Comparison of ENCODE assay signal across 24 cellular contexts in genomic region chr4:1487106-1487505, GRCh38.
A peak's percentile ranks its signal among the peaks of the same experiment; 100 is the strongest.
DNase-seq lines count a peak whose midpoint lies in the region; ATAC-seq, FAIRE-seq and TF ChIP-seq lines count a peak whose summit lies in the region.
"Had no signal": no experiment of that assay in that cellular context is flagged by ENCODE, and none has a peak within 500 bp of the region (broad histone marks: within the 10 kb centered on the region; RNA-seq: fewer than 3 reads in every experiment).

No MANE protein-coding gene starts in this region.

- H3K36me3 ChIP-seq in left ventricle myocardium inferior, result no peaks in the 10 kb centered on the region
- no peaks in the 10 kb centered on the region for H3K36me3 ChIP-seq in kidney (ENCODE audit: control insufficient read depth in 1 of 2, insufficient read depth in 2 of 2, low read length in 2 of 2)
- H3K36me3 ChIP-seq in upper lobe of right lung, result no peaks in the 10 kb centered on the region
- H3K36me3 ChIP-seq: BLaER1 had no signal

- H3K4me3 ChIP-seq in left ventricle myocardium inferior, result no peak overlapping the region
- no peak overlapping the region for H3K4me3 ChIP-seq in kidney (ENCODE audit: low read length in 2 of 2)
- H3K4me3 ChIP-seq in upper lobe of right lung, result no peak overlapping the region
- H3K4me3 ChIP-seq: BLaER1, GM23248 had no signal

- intact Hi-C loops in left cardiac atrium (cut with DNase I), result no loop called here
- intact Hi-C loops in left ventricle myocardium inferior (cut with micrococcal nuclease), result no loop called here
- intact Hi-C loops in kidney (cut with DNase I), result no loop called here
- intact Hi-C loops in upper lobe of right lung (cut with DNase I), result no loop called here

- peaks cover 13% of the 10 kb centered on the region for H3K27me3 Mint-ChIP-seq in activated T-cell treated with anti-CD3 and anti-CD28 coated beads, Interleukin-2, amount 50 U/mL, for 24 hours
- H3K27me3 Mint-ChIP-seq: B cell had no signal

- H3K27ac Mint-ChIP-seq in activated T-cell treated with anti-CD3 and anti-CD28 coated beads, Interleukin-2, amount 50 U/mL, for 24 hours, result no peak overlapping the region
- H3K27ac Mint-ChIP-seq: B cell; CD4-positive, CD25-positive, alpha-beta regulatory T cell; CD8-positive, alpha-beta T cell had no signal

- ATAC-seq in left cardiac atrium, result no peak
- no peak for ATAC-seq in upper lobe of right lung
- ATAC-seq: CD8-positive, alpha-beta T cell had no signal

- no peak for FAIRE-seq in kidney (lab: Jason Lieb, UNC)
- FAIRE-seq: A204.1, G401.6, GM12892, H1 had no signal

- H3K36me3 Mint-ChIP-seq in activated T-cell treated with anti-CD3 and anti-CD28 coated beads, Interleukin-2, amount 50 U/mL, for 24 hours (ENCODE audit: low read depth), result no peaks in the 10 kb centered on the region
- H3K36me3 Mint-ChIP-seq: CD4-positive, CD25-positive, alpha-beta regulatory T cell had no signal

- H3K27ac ChIP-seq in left ventricle myocardium inferior (replicated peaks) (no peak overlapping the region), kidney (ENCODE audit: low read depth in 2 of 2, low read length in 2 of 2) (no peak overlapping the region), upper lobe of right lung (no peak overlapping the region)
- H3K27ac ChIP-seq: 22Rv1, BLaER1, C4-2B, GM23248 had no signal

- no peak overlapping the region for H3K4me3 Mint-ChIP-seq in activated T-cell treated with anti-CD3 and anti-CD28 coated beads, Interleukin-2, amount 50 U/mL, for 24 hours
- H3K4me3 Mint-ChIP-seq: B cell; CD4-positive, CD25-positive, alpha-beta regulatory T cell; CD8-positive, alpha-beta T cell had no signal

- no peak overlapping the region for H3K9ac ChIP-seq in kidney (ENCODE audit: low read length in 2 of 2)
- H3K9ac ChIP-seq: BLaER1, GM23248 had no signal

- peaks cover 25% of the 10 kb centered on the region for H3K9me3 Mint-ChIP-seq in activated T-cell treated with anti-CD3 and anti-CD28 coated beads, Interleukin-2, amount 50 U/mL, for 24 hours

- H3K4me1 ChIP-seq in left ventricle myocardium inferior, result no peaks in the 10 kb centered on the region
- H3K4me1 ChIP-seq in kidney (ENCODE audit: control insufficient read depth in 1 of 2, insufficient read depth in 1 of 2, low read depth in 1 of 2, low read length in 2 of 2), result no peaks in the 10 kb centered on the region
- H3K4me1 ChIP-seq in upper lobe of right lung, result no peaks in the 10 kb centered on the region
- H3K4me1 ChIP-seq: Caco-2 had no signal

- H3K4me1 Mint-ChIP-seq in activated T-cell treated with anti-CD3 and anti-CD28 coated beads, Interleukin-2, amount 50 U/mL, for 24 hours (ENCODE audit: low read depth), result no peaks in the 10 kb centered on the region
- H3K4me1 Mint-ChIP-seq: B cell; CD4-positive, CD25-positive, alpha-beta regulatory T cell had no signal

- TF ChIP-seq CTCF in left ventricle myocardium inferior (IDR thresholded peaks at IDR 0.05; ENCODE audit: borderline replicate concordance), result no peak
- no peak for TF ChIP-seq CTCF in kidney (IDR thresholded peaks at IDR 0.05; ENCODE audit: borderline replicate concordance, extremely low read depth, insufficient read depth)
- TF ChIP-seq CTCF in upper lobe of right lung (IDR thresholded peaks at IDR 0.05), result no peak

- H3K9me3 ChIP-seq in left ventricle myocardium inferior (replicated peaks) (peaks cover 40% of the 10 kb centered on the region), kidney (ENCODE audit: control insufficient read depth in 1 of 2, low read length in 2 of 2) (peaks cover 7 to 18% of the 10 kb centered on the region in 2 donors), upper lobe of right lung (peaks cover 10% of the 10 kb centered on the region)

- peak; percentile 33 for DNase-seq in activated effector memory CD4-positive, alpha-beta T cell treated with anti-CD3 and anti-CD28 coated beads, Interleukin-2, amount 50 U/mL, for 16 hours
- no peak for DNase-seq in activated effector memory CD4-positive, alpha-beta T cell treated with Interleukin-2 at 50 U/mL for 16 hours
- peak; percentile 2 for DNase-seq in left cardiac atrium
- no peak for DNase-seq in left ventricle myocardium inferior
- peak; percentile 22 for DNase-seq in kidney
- peak; percentile 38 for DNase-seq in upper lobe of right lung
- DNase-seq in activated T-cell treated with anti-CD3 and anti-CD28 coated beads, Interleukin-2, amount 50 U/mL, for 24 hours, result no peak
- DNase-seq in T-helper 9 cell, result no peak
- DNase-seq: Caco-2; CD4-positive, CD25-positive, alpha-beta regulatory T cell; CD8-positive, alpha-beta T cell; DMS153; DND-41; GM23248; H7; HCEC 1CT had no signal

- H3K27me3 ChIP-seq in left ventricle myocardium inferior (ENCODE audit: low read depth) (peaks cover 51% of the 10 kb centered on the region), upper lobe of right lung (peaks cover 29% of the 10 kb centered on the region)
- H3K27me3 ChIP-seq: BLaER1 had no signal

Comparison
In these comparisons a context has a peak if more than half of its experiments do, and no peak if none do; other contexts are left out.
1. DNase-seq: peak in activated effector memory CD4-positive, alpha-beta T cell treated with anti-CD3 and anti-CD28 coated beads, Interleukin-2, amount 50 U/mL, for 16 hours (single experiment), left cardiac atrium (single experiment), kidney (single experiment) and upper lobe of right lung (single experiment); none in activated effector memory CD4-positive, alpha-beta T cell treated with Interleukin-2 at 50 U/mL for 16 hours (single experiment), left ventricle myocardium inferior (single experiment), activated T-cell treated with anti-CD3 and anti-CD28 coated beads, Interleukin-2, amount 50 U/mL, for 24 hours (single experiment) and T-helper 9 cell (single experiment).